Comparison of ENCODE assay signal across 12 cellular contexts in the genomic region with DNA sequence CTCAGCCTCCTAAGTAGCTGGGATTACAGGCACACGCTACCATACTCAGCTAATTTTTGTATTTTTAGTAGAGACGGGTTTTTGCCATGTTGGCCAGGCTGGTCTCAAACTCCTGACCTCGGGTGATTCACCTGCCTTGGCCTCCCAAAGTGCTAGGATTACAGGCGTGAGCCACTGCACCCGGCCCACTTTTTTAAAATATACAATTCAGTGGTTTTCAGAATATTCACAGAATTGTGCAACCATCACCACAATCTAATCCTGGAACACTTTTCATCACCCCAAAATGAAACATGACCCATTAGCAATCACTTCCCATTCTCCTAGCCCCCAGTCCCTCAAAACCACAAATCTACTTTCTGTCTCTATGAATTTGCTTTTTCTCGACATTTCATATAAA. TPM values are rescaled to one million over a fixed set of nuclear protein-coding genes. Genes with fewer than 3 reads are reported as not detected.
"Had no signal": no experiment of that assay in that cellular context is flagged by ENCODE, and none has a peak within 500 bp of the region (broad histone marks: within the 10 kb centered on the region; RNA-seq: fewer than 3 reads in every experiment).

No MANE protein-coding gene starts in this region.

RNA-seq across cellular contexts. Expression of gene HCN4, which starts 31.5 kb away (rescaled TPM):
- total RNA-seq: activated T-cell treated with anti-CD3 and anti-CD28 coated beads, Interleukin-2, amount 50 U/mL, for 72 hours; ascending aorta; bronchial epithelial cell; esophagus mucosa; sciatic nerve; T-helper 17 cell had no signal
- polyA plus RNA-seq: foreskin keratinocyte had no signal

RNA-seq across cellular contexts. Expression of gene REC114, which starts 42.7 kb away (rescaled TPM):
- total RNA-seq: activated T-cell treated with anti-CD3 and anti-CD28 coated beads, Interleukin-2, amount 50 U/mL, for 72 hours; ascending aorta; bronchial epithelial cell; cerebellum; esophagus mucosa; foreskin keratinocyte; left colon; lower lobe of right lung; mesothelial cell of epicardium; sciatic nerve; stomach; T-helper 17 cell had no signal
- polyA plus RNA-seq: foreskin keratinocyte, stomach had no signal
